Comparison of ENCODE assay signal across 8 cellular contexts in the genomic region with DNA sequence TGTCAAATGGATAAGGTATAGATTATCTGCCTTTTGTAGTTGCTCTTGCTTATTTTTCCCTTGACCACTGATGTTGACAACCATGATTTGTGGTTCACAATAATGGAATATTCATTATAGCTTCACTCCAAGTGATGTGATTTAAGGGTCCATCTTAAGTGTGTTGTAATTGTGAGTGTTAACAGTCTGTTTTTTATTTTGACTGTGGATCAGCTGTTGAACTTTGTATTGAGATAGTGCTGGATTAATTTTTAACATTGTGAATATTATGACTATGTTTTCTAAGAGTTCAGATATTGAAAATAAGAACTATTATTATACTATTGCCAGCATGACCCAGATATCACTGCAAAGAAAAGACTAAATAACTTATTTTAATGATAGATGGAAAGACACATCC. TPM values are rescaled to one million over a fixed set of nuclear protein-coding genes. Genes with fewer than 3 reads are reported as not detected.
"Had no signal": no experiment of that assay in that cellular context is flagged by ENCODE, and none has a peak within 500 bp of the region (broad histone marks: within the 10 kb centered on the region; RNA-seq: fewer than 3 reads in every experiment).

No MANE protein-coding gene starts in this region.

- H3K4me3 ChIP-seq: K562 had no signal

- ATAC-seq: K562 had no signal

- H3K27ac ChIP-seq: HL-60 had no signal

- FAIRE-seq: HTR-8/SVneo, K562 had no signal

- DNase-seq: IMR-90, KBM-7, KG1 had no signal

RNA-seq across cellular contexts. Expression of a gene that starts 8.6 kb away (rescaled TPM):
- total RNA-seq: HT1080 had no signal
- polyA plus RNA-seq: IgD-negative memory B cell had no signal
